ENCODE assay signal across 8 cellular contexts in genomic region chr2:71548589-71549485, GRCh38.
DNase-seq lines count a peak whose midpoint lies in the region; ATAC-seq and TF ChIP-seq lines count a peak whose summit lies in the region.

No MANE protein-coding gene starts in this region.

- ATAC-seq in HG02642 (IDR thresholded peaks at IDR 0.05; ENCODE audit: poor library complexity, unreplicated experiment), result peak; percentile 46
- ATAC-seq in PC-3, result peak; percentile 42; the same call in 1 of the 2 replicates
- ATAC-seq in activated T-cell treated with anti-CD3 and anti-CD28 coated beads, Interleukin-2, amount 50 U/mL, for 72 hours (replicated peaks in 1 of 2), result peak; percentile 57 to 64
- ATAC-seq in GM18861 (IDR thresholded peaks at IDR 0.05; ENCODE audit: unreplicated experiment), result no peak

- H3K4me1 ChIP-seq in PC-3 (ENCODE audit: insufficient read depth, low read length) (peaks cover 9% of the 10 kb centered on the region; the same call in 1 of the 2 replicates), neutrophil (ENCODE audit: control insufficient read depth in 1 of 2, insufficient read depth in 1 of 2, low read depth in 1 of 2, low read length in 1 of 2) (peaks cover 11 to 19% of the 10 kb centered on the region in 2 experiments), testis (peaks cover 8% of the 10 kb centered on the region)

- no peak overlapping the region for H2AFZ ChIP-seq in PC-3 (ENCODE audit: low read length)

- no peak overlapping the region for H3K9ac ChIP-seq in PC-3 (ENCODE audit: low read length)

- TF ChIP-seq CTCF in PC-3 (conservative IDR thresholded peaks at IDR 0.05; ENCODE audit: low read depth, low read length), result peak; percentile 81
- peak; percentile 64 for TF ChIP-seq CTCF in neutrophil (IDR thresholded peaks at IDR 0.05)
- peak; percentile 81 to 90 (median 85) for TF ChIP-seq CTCF in testis (IDR thresholded peaks at IDR 0.05)

- H3K4me1 Mint-ChIP-seq in activated T-cell treated with anti-CD3 and anti-CD28 coated beads, Interleukin-2, amount 50 U/mL, for 72 hours (ENCODE audit: low read depth), result peaks cover 8% of the 10 kb centered on the region

- H4K20me1 ChIP-seq in PC-3 (ENCODE audit: low read length), result no peaks in the 10 kb centered on the region

- H3F3A ChIP-seq in PC-3 (ENCODE audit: low read length, unreplicated experiment), result no peaks in the 10 kb centered on the region

- no peak overlapping the region for H3K27ac Mint-ChIP-seq in activated T-cell treated with anti-CD3 and anti-CD28 coated beads, Interleukin-2, amount 50 U/mL, for 72 hours

- H3K27me3 ChIP-seq in PC-3 (ENCODE audit: low read length) (no peaks in the 10 kb centered on the region), neutrophil (no peaks in the 10 kb centered on the region), testis (no peaks in the 10 kb centered on the region)

- 70 to 76% methylated on average over 22 to 23 of the region's 23 CpGs for WGBS in testis, 2 donors

- no peaks in the 10 kb centered on the region for H3K9me2 ChIP-seq in PC-3 (replicated peaks; ENCODE audit: low read length)

- no peak overlapping the region for H3K4me3 ChIP-seq in PC-3 (ENCODE audit: low read length)
- H3K4me3 ChIP-seq in neutrophil (ENCODE audit: low read depth in 1 of 2, low read length in 1 of 2), result no peak overlapping the region
- no peak overlapping the region for H3K4me3 ChIP-seq in testis

- CTCF ChIA-PET in PC-3 (lab: Charles Lee), result no interaction called here

- peaks cover 0 to 2% of the 10 kb centered on the region in 2 donors for H3K36me3 Mint-ChIP-seq in activated T-cell treated with anti-CD3 and anti-CD28 coated beads, Interleukin-2, amount 50 U/mL, for 72 hours (ENCODE audit: insufficient read depth in 2 of 2)

- BruUV-seq in PC-3 (replicated peaks; lab: Mats Ljungman, UMichigan), result no TSS peak

- no peaks in the 10 kb centered on the region for H3K79me2 ChIP-seq in PC-3 (ENCODE audit: low read length)

- POLR2A ChIA-PET in PC-3 (lab: Charles Lee; ENCODE audit: unreplicated experiment), result no interaction called here

- no peak overlapping the region for H3K4me2 ChIP-seq in PC-3 (ENCODE audit: low read length)

- H3K9me3 ChIP-seq in PC-3 (ENCODE audit: low read length) (no peaks in the 10 kb centered on the region), neutrophil (no peaks in the 10 kb centered on the region), testis (no peaks in the 10 kb centered on the region)

- H3K36me3 ChIP-seq in PC-3 (ENCODE audit: low read depth, low read length), result no peaks in the 10 kb centered on the region
- peaks cover 99% of the 10 kb centered on the region for H3K36me3 ChIP-seq in neutrophil
- H3K36me3 ChIP-seq in testis (ENCODE audit: low read depth, missing control alignments), result no peaks in the 10 kb centered on the region

- peaks cover 21% of the 10 kb centered on the region for H3K27me3 Mint-ChIP-seq in activated T-cell treated with anti-CD3 and anti-CD28 coated beads, Interleukin-2, amount 50 U/mL, for 72 hours (ENCODE audit: low read depth)

- H3K27ac ChIP-seq in PC-3 (ENCODE audit: low read length) (no peak overlapping the region), neutrophil (no peak overlapping the region), testis (no peak overlapping the region)

- DNase-seq in COLO668 (lab: John Stamatoyannopoulos, UW; ENCODE audit: unreplicated experiment) (peak; percentile 46), PC-3 (peak; percentile 63), fibroblast of the conjunctiva (ENCODE audit: low read depth) (peak; percentile 27), testis (peak; percentile 88)
- peak; percentile 59 to 62 for DNase-seq in activated T-cell treated with anti-CD3 and anti-CD28 coated beads, Interleukin-2, amount 50 U/mL, for 72 hours

- TF ChIP-seq POLR2A in testis (IDR thresholded peaks at IDR 0.05), result no peak

- no peak overlapping the region for H3K4me3 Mint-ChIP-seq in activated T-cell treated with anti-CD3 and anti-CD28 coated beads, Interleukin-2, amount 50 U/mL, for 72 hours

- intact Hi-C loops in PC-3 (cut with micrococcal nuclease) (loop anchor here (5.0 to 10.0 kb wide), 4 partner anchors 248 to 1338 kb away; partner anchors contain the start of gene SPR), testis (cut with DNase I; ENCODE audit: low total_unique reads) (loop anchor here (5.0 kb wide), 1 partner anchor 603 kb away; no protein-coding TSS in a partner anchor)

- no peaks in the 10 kb centered on the region for H3K9me3 Mint-ChIP-seq in activated T-cell treated with anti-CD3 and anti-CD28 coated beads, Interleukin-2, amount 50 U/mL, for 72 hours

Comparison
In these comparisons a context has a peak if more than half of its experiments do, and no peak if none do; other contexts are left out.
1. DNase-seq: peak in every context shown above with its lines; median percentile 88 in testis; 63 in PC-3; 60 in activated T-cell treated with anti-CD3 and anti-CD28 coated beads, Interleukin-2, amount 50 U/mL, for 72 hours; 46 in COLO668; 27 in fibroblast of the conjunctiva.